1 cellular context compared by ENCODE assay signal in genomic region chr22:36368359-36368983, GRCh38.
TF ChIP-seq lines count a peak whose summit lies in the region.

No MANE protein-coding gene starts in this region.

TF ChIP-seq in SK-N-SH, 30 proteins besides CTCF, POLR2A, EP300 and RAD21 (continued from another document):
- TF ChIP-seq REST (IDR thresholded peaks at IDR 0.05; ENCODE audit: low read depth, low read length): peak; percentile 63; the same call in 1 of the 2 replicates
- TF ChIP-seq TAF1 (IDR thresholded peaks at IDR 0.05; ENCODE audit: borderline replicate concordance, low read depth, low read length): no peak
- TF ChIP-seq MAX (IDR thresholded peaks at IDR 0.05; ENCODE audit: low read depth): peak; percentile 30; the same call in 1 of the 2 replicates
- peak; percentile 74 for TF ChIP-seq TCF12 (IDR thresholded peaks at IDR 0.05)
- no peak for TF ChIP-seq CHD2 (IDR thresholded peaks at IDR 0.05; ENCODE audit: low read length, partially characterized antibody)
- TF ChIP-seq NFIC (IDR thresholded peaks at IDR 0.05; ENCODE audit: borderline replicate concordance): peak; percentile 71
- no peak for TF ChIP-seq YY1 (IDR thresholded peaks at IDR 0.05; ENCODE audit: low read depth)
- no peak for TF ChIP-seq POLR2AphosphoS5 (IDR thresholded peaks at IDR 0.05; ENCODE audit: low read depth, low read length)
- TF ChIP-seq EZH2phosphoT487 (IDR thresholded peaks at IDR 0.05; ENCODE audit: borderline replicate concordance, low read depth): no peak
- peak; percentile 15; the same call in 1 of the 2 replicates for TF ChIP-seq SMC3 (IDR thresholded peaks at IDR 0.05; ENCODE audit: low read depth, low read length)
